ENCODE assay signal across 8 cellular contexts in genomic region chr9:26945591-26945990, GRCh38. TPM values are rescaled to one million over a fixed set of nuclear protein-coding genes. Genes with fewer than 3 reads are reported as not detected.
A peak's percentile ranks its signal among the peaks of the same experiment; 100 is the strongest.
DNase-seq lines count a peak whose midpoint lies in the region; FAIRE-seq and TF ChIP-seq lines count a peak whose summit lies in the region.

No MANE protein-coding gene starts in this region.

- FAIRE-seq in bronchial epithelial cell (lab: Jason Lieb, UNC) = no peak

- no peaks in the 10 kb centered on the region for H3K27me3 ChIP-seq in BJ (ENCODE audit: control insufficient read depth, insufficient read depth, low read length)
- no peaks in the 10 kb centered on the region for H3K27me3 ChIP-seq in bronchial epithelial cell (ENCODE audit: control insufficient read depth, insufficient read depth, low read length)
- H3K27me3 ChIP-seq in mucosa of stomach (ENCODE audit: control insufficient read depth, insufficient read depth, low read length) = no peaks in the 10 kb centered on the region

- H3K4me3 ChIP-seq in BJ (ENCODE audit: low read depth, low read length) = peak overlapping the region; percentile 99
- peak overlapping the region; percentile 65 for H3K4me3 ChIP-seq in bronchial epithelial cell (ENCODE audit: low read depth, low read length)
- H3K4me3 ChIP-seq in mucosa of stomach (ENCODE audit: low read length) = no peak overlapping the region
- H3K4me3 ChIP-seq in lower leg skin (ENCODE audit: low read depth, poor library complexity, severe bottlenecking) = no peak overlapping the region

- no peak for TF ChIP-seq CTCF in BJ (IDR thresholded peaks at IDR 0.05; ENCODE audit: insufficient read depth, low read depth, low read length)
- no peak for TF ChIP-seq CTCF in bronchial epithelial cell (IDR thresholded peaks at IDR 0.05; ENCODE audit: insufficient read depth, low read length, severe bottlenecking)
- TF ChIP-seq CTCF in lower leg skin (IDR thresholded peaks at IDR 0.05) = no peak

- no peak for DNase-seq in BJ (ENCODE audit: low read depth)
- no peak for DNase-seq in bronchial epithelial cell (ENCODE audit: low read depth)
- no peak for DNase-seq in NOMO-1 treated with DMSO at 0.1 percent for 48 hours (lab: John Stamatoyannopoulos, UW; ENCODE audit: unreplicated experiment)
- no peak for DNase-seq in NCI-H1048 (lab: John Stamatoyannopoulos, UW)
- DNase-seq in germinal center (ENCODE audit: low spot score) = no peak
- no peak for DNase-seq in lower leg skin (ENCODE audit: low spot score in 2 of 2)

- POLR2A ChIA-PET in BJ (lab: Charles Lee) = interaction anchor here (1.4 kb wide), 1 partner anchor 11 kb away, joined by 4 read pairs; the partner anchor contains the start of gene IFT74

- H3K4me3 Mint-ChIP-seq in IgD-negative memory B cell = peak overlapping the region; percentile 93 to 98 (median 97)

- H3K9me3 Mint-ChIP-seq in IgD-negative memory B cell = no peaks in the 10 kb centered on the region

- CTCF ChIA-PET in BJ (lab: Yijun Ruan, JAX) = no interaction called here

- H3K27ac Mint-ChIP-seq in IgD-negative memory B cell = peak overlapping the region; percentile 21 to 99 (median 93)

- H3K36me3 Mint-ChIP-seq in IgD-negative memory B cell = peaks cover 1% of the 10 kb centered on the region

- no peaks in the 10 kb centered on the region for H3K36me3 ChIP-seq in BJ (ENCODE audit: control insufficient read depth, insufficient read depth, low read length)
- H3K36me3 ChIP-seq in bronchial epithelial cell (ENCODE audit: control insufficient read depth, insufficient read depth, low read length) = no peaks in the 10 kb centered on the region
- no peaks in the 10 kb centered on the region for H3K36me3 ChIP-seq in mucosa of stomach (ENCODE audit: control insufficient read depth, insufficient read depth, low read length)

- H3K27me3 Mint-ChIP-seq in IgD-negative memory B cell = no peaks in the 10 kb centered on the region

- H3K4me1 ChIP-seq in mucosa of stomach (ENCODE audit: control insufficient read depth, insufficient read depth, low read length) = peaks cover 4% of the 10 kb centered on the region

- H3K4me1 Mint-ChIP-seq in IgD-negative memory B cell = peaks cover 33 to 48% (median 47%) of the 10 kb centered on the region in 3 donors

- TF ChIP-seq POLR2A in lower leg skin (IDR thresholded peaks at IDR 0.05) = no peak

- H3K9ac ChIP-seq in mucosa of stomach (ENCODE audit: low read length) = peak overlapping the region; percentile 78

- 29 to 31% methylated on average over 2 of the region's 2 CpGs for WGBS in lower leg skin, 2 donors

- no peaks in the 10 kb centered on the region for H3K9me3 ChIP-seq in mucosa of stomach (ENCODE audit: control insufficient read depth, low read length)

- intact Hi-C loops in lower leg skin (cut with DNase I; ENCODE audit: low total_unique reads) = loop anchor here (10.0 kb wide), 1 partner anchor 629 kb away; the partner anchor contains the start of gene C9orf72

RNA-seq across cellular contexts. Expression of gene PLAA, which starts 1.5 kb away (rescaled TPM):
- polyA plus RNA-seq in BJ (2011; rRNA removed) = 7.4 and 11.1 TPM in 2 replicates
- polyA minus RNA-seq in BJ (2011; rRNA and poly(A)+ RNA removed) = 11.3 and 15.4 TPM in 2 replicates
- 18.6 TPM for polyA plus RNA-seq in IgD-negative memory B cell
- total RNA-seq in bronchial epithelial cell = 24.2 and 27.6 TPM in 2 replicates
- total RNA-seq in lower leg skin = 10 to 100 TPM; 26.3 to 34.6 (median 29.3) TPM

RNA-seq across cellular contexts. Expression of gene IFT74, which starts 10.6 kb away (rescaled TPM):
- polyA plus RNA-seq in BJ (2011; rRNA removed) (6.6 and 11.1 TPM in 2 replicates), IgD-negative memory B cell (18.6 TPM)
- 6.1 and 9.5 TPM in 2 replicates for polyA minus RNA-seq in BJ (2011; rRNA and poly(A)+ RNA removed)
- total RNA-seq in bronchial epithelial cell (6.8 and 16.0 TPM in 2 replicates), lower leg skin (10 to 100 TPM in 2 of 4 donors, 1 to 10 TPM in 2; 7.6 to 13.9 (median 9.9) TPM)

RNA-seq across cellular contexts. Expression of gene CAAP1, which starts 53.0 kb away (rescaled TPM):
- 5.2 and 9.8 TPM in 2 replicates for polyA plus RNA-seq in BJ (2011; rRNA removed)
- 1.6 and 2.4 TPM in 2 replicates for polyA minus RNA-seq in BJ (2011; rRNA and poly(A)+ RNA removed)
- 19.8 TPM for polyA plus RNA-seq in IgD-negative memory B cell
- 22.4 and 22.5 TPM in 2 replicates for total RNA-seq in bronchial epithelial cell
- 10 to 100 TPM in 3 of 4 donors, 1 to 10 TPM in 1; 10.0 to 24.4 (median 20.3) TPM for total RNA-seq in lower leg skin

RNA-seq across cellular contexts. Expression of gene LRRC19, which starts 59.9 kb away (rescaled TPM):
- polyA plus RNA-seq in BJ (2011; rRNA removed) (not detected in 2 replicates), IgD-negative memory B cell (not detected)
- polyA minus RNA-seq in BJ (2011; rRNA and poly(A)+ RNA removed) = not detected in 2 replicates
- total RNA-seq in bronchial epithelial cell (not detected in 2 replicates), lower leg skin (not detected)

Comparison
In these comparisons a context has a peak if more than half of its experiments do, and no peak if none do; other contexts are left out.
1. H3K4me3 ChIP-seq: peak in BJ (single experiment) and bronchial epithelial cell (single experiment); none in mucosa of stomach (single experiment) and lower leg skin (single experiment).